Comparison of ENCODE assay signal across 1 cellular context in genomic region chr12:53014709-53015108, GRCh38.
TF ChIP-seq lines count a peak whose summit lies in the region.

No MANE protein-coding gene starts in this region.

TF ChIP-seq in K562, 482 proteins besides CTCF, POLR2A, EP300 and RAD21:
- TF ChIP-seq ZNF780A (CRISPR knock-in tag; IDR thresholded peaks at IDR 0.05) (no peak), HIVEP1 (CRISPR knock-in tag; IDR thresholded peaks at IDR 0.05) (no peak), MAFG (tag; conservative IDR thresholded peaks at IDR 0.05) (no peak), ZNF79 (CRISPR knock-in tag; IDR thresholded peaks at IDR 0.05; ENCODE audit: low read depth) (no peak), DNMT1 (IDR thresholded peaks at IDR 0.05) (no peak), SAFB (IDR thresholded peaks at IDR 0.05; ENCODE audit: borderline replicate concordance, low read depth, low read length) (no peak), TRIM28 (IDR thresholded peaks at IDR 0.05) (no peak), ZFP36 (IDR thresholded peaks at IDR 0.05; ENCODE audit: low read depth, low read length, partially characterized antibody) (no peak), BACH1 (tag; IDR thresholded peaks at IDR 0.05) (no peak), ZNF785 (CRISPR knock-in tag; IDR thresholded peaks at IDR 0.05) (no peak), NFE2 (IDR thresholded peaks at IDR 0.05; ENCODE audit: low read depth) (no peak), MEF2D (tag; conservative IDR thresholded peaks at IDR 0.05; ENCODE audit: low read depth) (no peak), MTA1 (IDR thresholded peaks at IDR 0.05; ENCODE audit: borderline replicate concordance) (no peak), CCAR2 (IDR thresholded peaks at IDR 0.05; ENCODE audit: low read depth, low read length) (no peak)
- TF ChIP-seq, protein P1, sequence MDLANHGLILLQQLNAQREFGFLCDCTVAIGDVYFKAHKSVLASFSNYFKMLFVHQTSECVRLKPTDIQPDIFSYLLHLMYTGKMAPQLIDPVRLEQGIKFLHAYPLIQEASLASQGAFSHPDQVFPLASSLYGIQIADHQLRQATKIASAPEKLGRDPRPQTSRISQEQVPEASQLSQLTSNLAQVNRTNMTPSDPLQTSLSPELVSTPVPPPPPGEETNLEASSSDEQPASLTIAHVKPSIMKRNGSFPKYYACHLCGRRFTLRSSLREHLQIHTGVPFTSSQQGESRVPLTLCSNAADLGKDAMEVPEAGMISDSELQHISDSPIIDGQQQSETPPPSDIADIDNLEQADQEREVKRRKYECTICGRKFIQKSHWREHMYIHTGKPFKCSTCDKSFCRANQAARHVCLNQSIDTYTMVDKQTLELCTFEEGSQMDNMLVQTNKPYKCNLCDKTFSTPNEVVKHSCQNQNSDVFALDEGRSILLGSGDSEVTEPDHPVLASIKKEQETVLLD (IDR thresholded peaks at IDR 0.05) = no peak
